16 cellular contexts compared by ENCODE assay signal in genomic region chr7:151717918-151718317, GRCh38.
A peak's percentile ranks its signal among the peaks of the same experiment; 100 is the strongest.
DNase-seq lines count a peak whose midpoint lies in the region; ATAC-seq and TF ChIP-seq lines count a peak whose summit lies in the region.
"Had no signal": no experiment of that assay in that cellular context is flagged by ENCODE, and none has a peak within 500 bp of the region (broad histone marks: within the 10 kb centered on the region; RNA-seq: fewer than 3 reads in every experiment).

No MANE protein-coding gene starts in this region.

- intact Hi-C loops in left ventricle myocardium inferior (cut with micrococcal nuclease): no loop called here
- intact Hi-C loops in Right ventricle myocardium superior (cut with DNase I): loop anchor here (2.0 kb wide), 1 partner anchor 23 kb away; no protein-coding TSS in a partner anchor

- no peak overlapping the region for H3K4me2 ChIP-seq in neural progenitor cell
- H3K4me2 ChIP-seq: BLaER1 had no signal

- no peaks in the 10 kb centered on the region for H3K36me3 ChIP-seq in left ventricle myocardium inferior
- H3K36me3 ChIP-seq in neural progenitor cell: no peaks in the 10 kb centered on the region
- no peaks in the 10 kb centered on the region for H3K36me3 ChIP-seq in effector memory CD4-positive, alpha-beta T cell (ENCODE audit: control insufficient read depth, insufficient read depth, low read length)
- H3K36me3 ChIP-seq: BLaER1 had no signal

- DNase-seq in left ventricle myocardium inferior (no peak), Right ventricle myocardium superior (no peak), neural progenitor cell (ENCODE audit: low spot score) (no peak)
- DNase-seq in stimulated activated naive CD4-positive, alpha-beta T cell (lab: John Stamatoyannopoulos, UW): no peak
- DNase-seq in effector memory CD4-positive, alpha-beta T cell: no peak
- DNase-seq: KG1; MV-4-11; NCI-H1694 treated with DMSO at 0.1 percent for 48 hours; NCI-H2107; NCI-H510A; NCI-H748 treated with DMSO at 0.1 percent for 48 hours; NK-92 treated with Interleukin-12 subunit alpha and Interleukin-12 subunit beta, amount 100 ng/mL, for 24 hours; SHP77 treated with DMSO at 0.1 percent for 48 hours had no signal

- H3F3A ChIP-seq in neural progenitor cell (ENCODE audit: low read depth): no peaks in the 10 kb centered on the region

- H3K4me3 Mint-ChIP-seq in neural progenitor cell: no peak overlapping the region

- no peaks in the 10 kb centered on the region for H3K79me2 ChIP-seq in neural progenitor cell (ENCODE audit: low read depth)

- peak overlapping the region; percentile 25 for H3K27ac Mint-ChIP-seq in neural progenitor cell

- H3K27me3 Mint-ChIP-seq in neural progenitor cell (ENCODE audit: insufficient read depth, low read depth): peaks cover 13% of the 10 kb centered on the region

- H3K36me3 Mint-ChIP-seq in neural progenitor cell: no peaks in the 10 kb centered on the region

- ATAC-seq in Right ventricle myocardium superior (ENCODE audit: poor library complexity): no peak
- ATAC-seq in GM19455 (IDR thresholded peaks at IDR 0.05; ENCODE audit: unreplicated experiment): no peak

- H4K20me1 ChIP-seq in neural progenitor cell (ENCODE audit: low read depth): no peaks in the 10 kb centered on the region
- H4K20me1 ChIP-seq: BLaER1 had no signal

- H3K4me1 ChIP-seq in left ventricle myocardium inferior (peaks cover 77% of the 10 kb centered on the region), neural progenitor cell (no peaks in the 10 kb centered on the region)
- no peaks in the 10 kb centered on the region for H3K4me1 ChIP-seq in effector memory CD4-positive, alpha-beta T cell (ENCODE audit: control insufficient read depth, insufficient read depth, low read length, poor library complexity, severe bottlenecking)

- H3K4me3 ChIP-seq in left ventricle myocardium inferior (no peak overlapping the region), neural progenitor cell (no peak overlapping the region)
- H3K4me3 ChIP-seq in effector memory CD4-positive, alpha-beta T cell (ENCODE audit: insufficient read depth, low read depth, low read length, poor library complexity, severe bottlenecking): no peak overlapping the region
- H3K4me3 ChIP-seq: BLaER1 had no signal

- no peak overlapping the region for H3K9ac ChIP-seq in neural progenitor cell
- H3K9ac ChIP-seq: BLaER1 had no signal

- H2AFZ ChIP-seq in neural progenitor cell (replicated peaks): no peak overlapping the region

- no peaks in the 10 kb centered on the region for H3K9me3 Mint-ChIP-seq in neural progenitor cell

- H3K27ac ChIP-seq in left ventricle myocardium inferior (replicated peaks) (peak overlapping the region; percentile 89), cingulate gyrus (ENCODE audit: low read depth, low read length) (peak overlapping the region; percentile 39), neural progenitor cell (no peak overlapping the region)
- H3K27ac ChIP-seq in effector memory CD4-positive, alpha-beta T cell (ENCODE audit: insufficient read depth, low read length, poor library complexity, severe bottlenecking): no peak overlapping the region
- H3K27ac ChIP-seq: BLaER1 had no signal

- H3K9me3 ChIP-seq in left ventricle myocardium inferior (replicated peaks) (no peaks in the 10 kb centered on the region), neural progenitor cell (ENCODE audit: low read depth) (no peaks in the 10 kb centered on the region)
- H3K9me3 ChIP-seq in effector memory CD4-positive, alpha-beta T cell (ENCODE audit: control insufficient read depth, low read length): no peaks in the 10 kb centered on the region
- H3K9me3 ChIP-seq: BLaER1 had no signal

- no peak for TF ChIP-seq CTCF in left ventricle myocardium inferior (IDR thresholded peaks at IDR 0.05; ENCODE audit: borderline replicate concordance)
- TF ChIP-seq CTCF in neural progenitor cell (IDR thresholded peaks at IDR 0.05): no peak

- H3K27me3 ChIP-seq in left ventricle myocardium inferior (ENCODE audit: low read depth) (no peaks in the 10 kb centered on the region), neural progenitor cell (no peaks in the 10 kb centered on the region)
- H3K27me3 ChIP-seq in effector memory CD4-positive, alpha-beta T cell (replicated peaks; ENCODE audit: control insufficient read depth, insufficient read depth, low read length, poor library complexity, severe bottlenecking): no peaks in the 10 kb centered on the region
- H3K27me3 ChIP-seq: BLaER1 had no signal

- H3K4me1 Mint-ChIP-seq in neural progenitor cell: peaks cover 23% of the 10 kb centered on the region

Comparison
In these comparisons a context has a peak if more than half of its experiments do, and no peak if none do; other contexts are left out.
1. H3K27ac ChIP-seq: peak in left ventricle myocardium inferior (single experiment) and cingulate gyrus (single experiment); none in neural progenitor cell (single experiment) and effector memory CD4-positive, alpha-beta T cell (single experiment).